ENCODE assay signal across 34 cellular contexts in the genomic region with DNA sequence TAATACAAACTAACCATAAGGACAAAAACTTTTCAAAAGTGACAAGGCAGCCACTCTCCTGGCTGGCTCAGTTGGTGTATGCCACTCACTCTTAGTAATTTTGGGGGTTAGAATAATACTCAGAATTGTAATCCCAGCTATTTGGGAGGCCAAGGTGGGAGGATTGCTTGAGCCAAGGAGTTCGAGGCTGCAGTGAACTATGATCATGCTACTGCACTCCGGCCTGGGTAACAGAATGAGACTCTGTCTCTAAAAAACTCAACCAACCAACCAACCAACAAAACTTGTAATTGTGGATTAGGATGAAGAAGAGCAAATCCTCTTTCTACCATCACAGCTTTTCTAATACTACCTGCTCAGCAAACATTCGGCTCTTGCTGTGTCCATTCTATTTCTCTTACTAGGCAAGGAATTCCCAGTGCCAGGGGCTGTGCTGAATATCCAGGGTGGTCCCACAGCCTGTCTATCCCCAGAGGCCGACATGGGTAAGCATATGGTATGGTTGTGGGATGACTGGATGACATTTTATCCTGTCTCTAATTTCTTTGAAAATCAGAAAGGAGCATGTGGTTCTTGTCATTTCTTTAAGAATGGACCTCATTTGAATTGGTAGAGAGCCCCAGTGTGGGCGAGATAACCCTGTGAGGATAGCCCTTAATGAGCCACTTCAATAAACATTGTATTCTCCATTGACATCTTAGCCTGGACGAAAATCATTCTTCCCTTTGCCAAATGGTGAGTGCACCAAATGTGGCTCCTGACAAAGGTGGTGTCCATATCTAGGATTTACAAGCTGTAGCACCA.
"Had no signal": no experiment of that assay in that cellular context is flagged by ENCODE, and none has a peak within 500 bp of the region (broad histone marks: within the 10 kb centered on the region; RNA-seq: fewer than 3 reads in every experiment).

No MANE protein-coding gene starts in this region.

- H3K4me1 Mint-ChIP-seq: activated B cell treated with CpG ODN at 0.5 μM for 24 hours; activated CD4-positive, alpha-beta memory T cell treated with anti-CD3 and anti-CD28 coated beads, Interleukin-2, amount 10 ng/mL, durations not matched to agents 7 days and 5 days; activated CD4-positive, alpha-beta T cell treated with anti-CD3 and anti-CD28 coated beads for 36 hours; activated naive CD8-positive, alpha-beta T cell treated with anti-CD3 and anti-CD28 coated beads for 36 hours; activated T-helper 17 cell treated with anti-CD3 and anti-CD28 coated beads, Interleukin-2, amount 50 U/mL, for 72 hours had no signal

- H3K27me3 Mint-ChIP-seq: activated CD4-positive, alpha-beta memory T cell treated with anti-CD3 and anti-CD28 coated beads, Interleukin-2, amount 10 ng/mL, durations not matched to agents 7 days and 5 days had no signal

- H3K27ac Mint-ChIP-seq: activated B cell treated with CpG ODN at 0.5 μM for 24 hours; activated CD4-positive, alpha-beta memory T cell treated with anti-CD3 and anti-CD28 coated beads, Interleukin-2, amount 10 ng/mL, durations not matched to agents 7 days and 5 days; activated CD4-positive, alpha-beta T cell treated with anti-CD3 and anti-CD28 coated beads for 36 hours; activated naive CD4-positive, alpha-beta T cell treated with anti-CD3 and anti-CD28 coated beads for 36 hours; activated naive CD4-positive, alpha-beta T cell treated with anti-CD3 and anti-CD28 coated beads, Interleukin-2, amount 50 U/mL, for 72 hours; activated naive CD8-positive, alpha-beta T cell treated with anti-CD3 and anti-CD28 coated beads for 36 hours; activated T-cell treated with anti-CD3 and anti-CD28 coated beads, Interleukin-2, amount 50 U/mL, for 72 hours; activated T-helper 1 cell treated with anti-CD3 and anti-CD28 coated beads, Interleukin-12 subunit alpha, Interleukin-12 subunit beta, Interleukin-2, Interleukin-4 antibody, amounts not matched to agents 30 ng/mL and 10 ng/mL and 1 ng/mL, durations not matched to agents 14 hours and 24 hours and 36 hours; activated T-helper 17 cell treated with anti-CD3 and anti-CD28 coated beads, Interleukin-2, amount 50 U/mL, for 72 hours; T-helper 1 cell treated with Interleukin-12 subunit alpha and Interleukin-12 subunit beta and Interleukin-4 antibody, amounts not matched to agents 30 μg/mL and 1 μg/mL, for 36 hours; T-helper 2 cell treated with Interferon-gamma antibody and Interleukin-4, amounts not matched to agents 5 μg/mL and 100 μg/mL, for 36 hours had no signal

- H3K36me3 Mint-ChIP-seq: activated naive CD4-positive, alpha-beta T cell treated with anti-CD3 and anti-CD28 coated beads, Interleukin-2, amount 50 U/mL, for 72 hours; activated naive CD8-positive, alpha-beta T cell treated with anti-CD3 and anti-CD28 coated beads for 36 hours had no signal

- DNase-seq: activated B cell treated with CpG ODN at 0.5 μM for 24 hours; activated CD4-positive, alpha-beta memory T cell treated with anti-CD3 and anti-CD28 coated beads, Interleukin-2, amount 10 ng/mL, durations not matched to agents 7 days and 5 days; activated CD4-positive, alpha-beta T cell treated with anti-CD3 and anti-CD28 coated beads for 1 hour; activated CD4-positive, alpha-beta T cell treated with anti-CD3 and anti-CD28 coated beads for 36 hours; activated CD4-positive, alpha-beta T cell treated with anti-CD3 and anti-CD28 coated beads for 48 hours; activated CD4-positive, alpha-beta T cell treated with anti-CD3 and anti-CD28 coated beads, Interleukin-2, amount 50 U/mL, for 1 hour; activated CD4-positive, alpha-beta T cell treated with anti-CD3 and anti-CD28 coated beads, Interleukin-2, amount 50 U/mL, for 48 hours; activated CD8-positive, alpha-beta memory T cell treated with anti-CD3 and anti-CD28 coated beads, Interleukin-2, amount 50 U/mL, for 4 hours; activated effector memory CD4-positive, alpha-beta T cell treated with anti-CD3 and anti-CD28 coated beads, Interleukin-2, amount 50 U/mL, for 16 hours; activated gamma-delta T cell treated with Interleukin-2 at 50 U/mL for 16 hours; activated naive CD4-positive, alpha-beta T cell; activated naive CD4-positive, alpha-beta T cell treated with anti-CD3 and anti-CD28 coated beads for 36 hours; activated naive CD4-positive, alpha-beta T cell treated with anti-CD3 and anti-CD28 coated beads, Interleukin-2, amount 50 U/mL, for 16 hours; activated naive CD8-positive, alpha-beta T cell treated with anti-CD3 and anti-CD28 coated beads for 36 hours; activated T-cell treated with anti-CD3 and anti-CD28 coated beads for 4 hours; activated T-cell treated with anti-CD3 and anti-CD28 coated beads, Interleukin-2, amount 50 U/mL, for 1 hour; activated T-cell treated with anti-CD3 and anti-CD28 coated beads, Interleukin-2, amount 50 U/mL, for 4 hours; activated T-cell treated with anti-CD3 and anti-CD28 coated beads, Interleukin-2, amount 50 U/mL, for 72 hours; adrenal gland; amniotic stem cell; aorta; body of pancreas; brain microvascular endothelial cell; central memory CD4-positive, alpha-beta T cell; T-helper 1 cell; T-helper 2 cell; T-helper 9 cell had no signal

- H3K27me3 ChIP-seq: adrenal gland, body of pancreas, brain microvascular endothelial cell, breast epithelium had no signal

- ATAC-seq: activated CD4-positive, alpha-beta T cell treated with anti-CD3 and anti-CD28 coated beads for 36 hours; activated naive CD4-positive, alpha-beta T cell treated with anti-CD3 and anti-CD28 coated beads, Interleukin-2, amount 50 U/mL, for 72 hours; activated T-cell treated with anti-CD3 and anti-CD28 coated beads, Interleukin-2, amount 50 U/mL, for 4 hours; activated T-cell treated with anti-CD3 and anti-CD28 coated beads, Interleukin-2, amount 50 U/mL, for 72 hours; activated T-helper 17 cell treated with anti-CD3 and anti-CD28 coated beads, Interleukin-2, amount 50 U/mL, for 72 hours; body of pancreas had no signal

- H3K27ac ChIP-seq: adrenal gland, body of pancreas, brain microvascular endothelial cell, breast epithelium, VCaP had no signal

- H3K9me3 Mint-ChIP-seq: activated B cell treated with CpG ODN at 0.5 μM for 24 hours; activated CD4-positive, alpha-beta memory T cell treated with anti-CD3 and anti-CD28 coated beads, Interleukin-2, amount 10 ng/mL, durations not matched to agents 7 days and 5 days; activated naive CD4-positive, alpha-beta T cell treated with anti-CD3 and anti-CD28 coated beads for 36 hours; activated naive CD4-positive, alpha-beta T cell treated with anti-CD3 and anti-CD28 coated beads, Interleukin-2, amount 50 U/mL, for 72 hours; activated naive CD8-positive, alpha-beta T cell treated with anti-CD3 and anti-CD28 coated beads for 36 hours; activated T-cell treated with anti-CD3 and anti-CD28 coated beads, Interleukin-2, amount 50 U/mL, for 4 hours; activated T-cell treated with anti-CD3 and anti-CD28 coated beads, Interleukin-2, amount 50 U/mL, for 72 hours; activated T-helper 1 cell treated with anti-CD3 and anti-CD28 coated beads, Interleukin-12 subunit alpha, Interleukin-12 subunit beta, Interleukin-2, Interleukin-4 antibody, amounts not matched to agents 30 ng/mL and 10 ng/mL and 1 ng/mL, durations not matched to agents 14 hours and 24 hours and 36 hours; T-helper 1 cell treated with Interleukin-12 subunit alpha and Interleukin-12 subunit beta and Interleukin-4 antibody, amounts not matched to agents 30 μg/mL and 1 μg/mL, for 36 hours; T-helper 2 cell treated with Interferon-gamma antibody and Interleukin-4, amounts not matched to agents 5 μg/mL and 100 μg/mL, for 36 hours had no signal

- H3K4me3 ChIP-seq: adrenal gland, body of pancreas, breast epithelium had no signal

- H3K36me3 ChIP-seq: adrenal gland, brain microvascular endothelial cell, breast epithelium had no signal

- H3K4me1 ChIP-seq: adrenal gland, body of pancreas, breast epithelium had no signal

- H3K4me3 Mint-ChIP-seq: activated B cell treated with CpG ODN at 0.5 μM for 24 hours; activated CD4-positive, alpha-beta memory T cell treated with anti-CD3 and anti-CD28 coated beads, Interleukin-2, amount 10 ng/mL, durations not matched to agents 7 days and 5 days; activated CD4-positive, alpha-beta T cell treated with anti-CD3 and anti-CD28 coated beads for 36 hours; activated naive CD4-positive, alpha-beta T cell treated with anti-CD3 and anti-CD28 coated beads for 36 hours; activated naive CD8-positive, alpha-beta T cell treated with anti-CD3 and anti-CD28 coated beads for 36 hours; activated T-cell treated with anti-CD3 and anti-CD28 coated beads, Interleukin-2, amount 50 U/mL, for 4 hours; activated T-cell treated with anti-CD3 and anti-CD28 coated beads, Interleukin-2, amount 50 U/mL, for 72 hours; activated T-helper 1 cell treated with anti-CD3 and anti-CD28 coated beads, Interleukin-12 subunit alpha, Interleukin-12 subunit beta, Interleukin-2, Interleukin-4 antibody, amounts not matched to agents 30 ng/mL and 10 ng/mL and 1 ng/mL, durations not matched to agents 14 hours and 24 hours and 36 hours; activated T-helper 17 cell treated with anti-CD3 and anti-CD28 coated beads, Interleukin-2, amount 50 U/mL, for 72 hours; T-helper 1 cell treated with Interleukin-12 subunit alpha and Interleukin-12 subunit beta and Interleukin-4 antibody, amounts not matched to agents 30 μg/mL and 1 μg/mL, for 36 hours; T-helper 2 cell treated with Interferon-gamma antibody and Interleukin-4, amounts not matched to agents 5 μg/mL and 100 μg/mL, for 36 hours had no signal

- H3K9me3 ChIP-seq: adrenal gland, body of pancreas, breast epithelium had no signal
